ENCODE assay signal across 1 cellular context in the genomic region with DNA sequence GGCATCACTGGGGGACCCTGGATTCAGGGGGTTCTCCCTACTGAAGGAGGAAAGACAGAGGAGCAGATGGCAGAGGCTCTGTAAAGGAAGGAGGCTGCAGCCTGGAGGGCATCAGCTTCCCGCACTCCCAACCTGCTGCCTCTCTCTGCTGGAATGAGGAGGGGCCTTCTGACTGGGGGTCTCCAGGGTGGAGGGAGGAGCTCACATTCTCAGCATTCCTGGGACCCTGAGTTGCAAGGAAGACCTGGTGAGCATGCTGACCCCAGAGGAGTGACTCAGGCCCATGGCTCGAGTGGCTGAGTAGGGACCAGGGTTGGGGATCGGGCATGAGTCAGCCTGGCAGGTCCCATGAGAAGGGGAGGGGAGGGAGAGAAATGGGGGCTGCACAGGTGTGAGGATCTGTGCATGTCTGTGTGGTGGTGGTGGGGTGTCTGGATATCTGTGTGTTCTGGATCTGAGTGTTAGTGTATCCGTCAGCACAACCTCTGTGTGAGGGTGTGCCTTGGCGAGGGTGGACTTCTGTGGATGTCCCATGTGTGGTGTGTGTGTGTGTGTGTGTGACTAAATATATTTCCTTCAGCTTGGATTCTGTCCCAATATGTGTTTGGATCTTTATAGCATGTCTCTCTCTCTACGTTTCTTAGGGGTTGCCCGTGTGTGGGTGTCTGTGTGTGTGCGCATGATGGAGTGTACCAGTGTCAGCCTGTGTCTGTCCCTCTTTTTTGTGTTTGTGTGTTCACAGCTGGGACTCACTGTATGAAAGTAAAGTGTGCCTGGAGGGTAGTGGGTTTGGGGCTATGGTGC.
TF ChIP-seq lines count a peak whose summit lies in the region.

No MANE protein-coding gene starts in this region.

TF ChIP-seq in HepG2, 621 proteins besides CTCF, POLR2A, EP300 and RAD21 (continued from another document):
- TF ChIP-seq ZNF615 (CRISPR knock-in tag; IDR thresholded peaks at IDR 0.05; ENCODE audit: borderline replicate concordance) = no peak
- TF ChIP-seq ZNF296 (CRISPR knock-in tag; conservative IDR thresholded peaks at IDR 0.05) = no peak
- TF ChIP-seq ZFP36L2 (CRISPR knock-in tag; IDR thresholded peaks at IDR 0.05) = no peak
- TF ChIP-seq, protein P1, sequence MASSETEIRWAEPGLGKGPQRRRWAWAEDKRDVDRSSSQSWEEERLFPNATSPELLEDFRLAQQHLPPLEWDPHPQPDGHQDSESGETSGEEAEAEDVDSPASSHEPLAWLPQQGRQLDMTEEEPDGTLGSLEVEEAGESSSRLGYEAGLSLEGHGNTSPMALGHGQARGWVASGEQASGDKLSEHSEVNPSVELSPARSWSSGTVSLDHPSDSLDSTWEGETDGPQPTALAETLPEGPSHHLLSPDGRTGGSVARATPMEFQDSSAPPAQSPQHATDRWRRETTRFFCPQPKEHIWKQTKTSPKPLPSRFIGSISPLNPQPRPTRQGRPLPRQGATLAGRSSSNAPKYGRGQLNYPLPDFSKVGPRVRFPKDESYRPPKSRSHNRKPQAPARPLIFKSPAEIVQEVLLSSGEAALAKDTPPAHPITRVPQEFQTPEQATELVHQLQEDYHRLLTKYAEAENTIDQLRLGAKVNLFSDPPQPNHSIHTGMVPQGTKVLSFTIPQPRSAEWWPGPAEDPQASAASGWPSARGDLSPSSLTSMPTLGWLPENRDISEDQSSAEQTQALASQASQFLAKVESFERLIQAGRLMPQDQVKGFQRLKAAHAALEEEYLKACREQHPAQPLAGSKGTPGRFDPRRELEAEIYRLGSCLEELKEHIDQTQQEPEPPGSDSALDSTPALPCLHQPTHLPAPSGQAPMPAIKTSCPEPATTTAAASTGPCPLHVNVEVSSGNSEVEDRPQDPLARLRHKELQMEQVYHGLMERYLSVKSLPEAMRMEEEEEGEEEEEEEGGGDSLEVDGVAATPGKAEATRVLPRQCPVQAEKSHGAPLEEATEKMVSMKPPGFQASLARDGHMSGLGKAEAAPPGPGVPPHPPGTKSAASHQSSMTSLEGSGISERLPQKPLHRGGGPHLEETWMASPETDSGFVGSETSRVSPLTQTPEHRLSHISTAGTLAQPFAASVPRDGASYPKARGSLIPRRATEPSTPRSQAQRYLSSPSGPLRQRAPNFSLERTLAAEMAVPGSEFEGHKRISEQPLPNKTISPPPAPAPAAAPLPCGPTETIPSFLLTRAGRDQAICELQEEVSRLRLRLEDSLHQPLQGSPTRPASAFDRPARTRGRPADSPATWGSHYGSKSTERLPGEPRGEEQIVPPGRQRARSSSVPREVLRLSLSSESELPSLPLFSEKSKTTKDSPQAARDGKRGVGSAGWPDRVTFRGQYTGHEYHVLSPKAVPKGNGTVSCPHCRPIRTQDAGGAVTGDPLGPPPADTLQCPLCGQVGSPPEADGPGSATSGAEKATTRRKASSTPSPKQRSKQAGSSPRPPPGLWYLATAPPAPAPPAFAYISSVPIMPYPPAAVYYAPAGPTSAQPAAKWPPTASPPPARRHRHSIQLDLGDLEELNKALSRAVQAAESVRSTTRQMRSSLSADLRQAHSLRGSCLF (CRISPR knock-in tag; IDR thresholded peaks at IDR 0.05; ENCODE audit: borderline replicate concordance) = no peak
- TF ChIP-seq KLF13 (CRISPR knock-in tag; IDR thresholded peaks at IDR 0.05) = no peak
- TF ChIP-seq, protein P2, sequence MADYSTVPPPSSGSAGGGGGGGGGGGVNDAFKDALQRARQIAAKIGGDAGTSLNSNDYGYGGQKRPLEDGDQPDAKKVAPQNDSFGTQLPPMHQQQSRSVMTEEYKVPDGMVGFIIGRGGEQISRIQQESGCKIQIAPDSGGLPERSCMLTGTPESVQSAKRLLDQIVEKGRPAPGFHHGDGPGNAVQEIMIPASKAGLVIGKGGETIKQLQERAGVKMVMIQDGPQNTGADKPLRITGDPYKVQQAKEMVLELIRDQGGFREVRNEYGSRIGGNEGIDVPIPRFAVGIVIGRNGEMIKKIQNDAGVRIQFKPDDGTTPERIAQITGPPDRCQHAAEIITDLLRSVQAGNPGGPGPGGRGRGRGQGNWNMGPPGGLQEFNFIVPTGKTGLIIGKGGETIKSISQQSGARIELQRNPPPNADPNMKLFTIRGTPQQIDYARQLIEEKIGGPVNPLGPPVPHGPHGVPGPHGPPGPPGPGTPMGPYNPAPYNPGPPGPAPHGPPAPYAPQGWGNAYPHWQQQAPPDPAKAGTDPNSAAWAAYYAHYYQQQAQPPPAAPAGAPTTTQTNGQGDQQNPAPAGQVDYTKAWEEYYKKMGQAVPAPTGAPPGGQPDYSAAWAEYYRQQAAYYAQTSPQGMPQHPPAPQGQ (CRISPR knock-in tag; IDR thresholded peaks at IDR 0.05; ENCODE audit: borderline replicate concordance) = no peak
- TF ChIP-seq ZNF143 (CRISPR knock-in tag; IDR thresholded peaks at IDR 0.05) = no peak
- no peak for TF ChIP-seq ZNF253 (CRISPR knock-in tag; IDR thresholded peaks at IDR 0.05; ENCODE audit: borderline replicate concordance)
